1 cellular context compared by ENCODE assay signal in genomic region chr2:161308178-161308955, GRCh38.
A peak's percentile ranks its signal among the peaks of the same experiment; 100 is the strongest.
TF ChIP-seq lines count a peak whose summit lies in the region.

TSS of gene PSMD14 (plus strand) at chr2:161308425. CDS start at chr2:161318826, 10,401 bp downstream.

TF ChIP-seq in GM12878, 131 proteins besides CTCF, POLR2A, EP300 and RAD21 (continued from another document and continues in another):
- TF ChIP-seq CUX1 (IDR thresholded peaks at IDR 0.05; ENCODE audit: insufficient replicate concordance, low read depth, low read length): no peak
- no peak for TF ChIP-seq SMC3 (IDR thresholded peaks at IDR 0.05; ENCODE audit: borderline replicate concordance, low read length)
- TF ChIP-seq TCF3 (IDR thresholded peaks at IDR 0.05; ENCODE audit: borderline replicate concordance, insufficient read depth, low read depth, low read length): peak; percentile 47; the same call in 1 of the 2 replicates
- TF ChIP-seq PML (IDR thresholded peaks at IDR 0.05; ENCODE audit: low read length): peak; percentile 78; the same call in 1 of the 2 replicates
- TF ChIP-seq YY1 (IDR thresholded peaks at IDR 0.05; ENCODE audit: low read depth, low read length): peak; percentile 45; the same call in 1 of the 2 replicates
- TF ChIP-seq ZBTB40 (IDR thresholded peaks at IDR 0.05; ENCODE audit: borderline replicate concordance): peak; percentile 93
- TF ChIP-seq RELB (IDR thresholded peaks at IDR 0.05; ENCODE audit: low read depth): peak; percentile 76
- TF ChIP-seq RAD51 (IDR thresholded peaks at IDR 0.05): no peak
- no peak for TF ChIP-seq WRNIP1 (IDR thresholded peaks at IDR 0.05; ENCODE audit: borderline replicate concordance, low read depth, low read length)
- 0 out of 2 replicates have a peak, but pooled peaks have one; percentile 26 for TF ChIP-seq DPF2 (IDR thresholded peaks at IDR 0.05)
- TF ChIP-seq NR2C2 (IDR thresholded peaks at IDR 0.05; ENCODE audit: borderline replicate concordance, control insufficient read depth, insufficient read length, low read depth): peak; percentile 66
- no peak for TF ChIP-seq STAT1 (conservative IDR thresholded peaks at IDR 0.05)
- peak; percentile 77; the same call in 1 of the 2 replicates for TF ChIP-seq SIN3A (IDR thresholded peaks at IDR 0.05; ENCODE audit: low read depth, low read length)
- no peak for TF ChIP-seq IRF3 (IDR thresholded peaks at IDR 0.05)
- no peak for TF ChIP-seq CEBPB (IDR thresholded peaks at IDR 0.05; ENCODE audit: borderline replicate concordance in 1 of 2, low read depth in 2 of 2, low read length in 2 of 2)
- peak; percentile 80; the same call in 1 of the 3 replicates for TF ChIP-seq POU2F2 (IDR thresholded peaks at IDR 0.05; ENCODE audit: borderline replicate concordance, low read depth, low read length)
- TF ChIP-seq IRF5 (IDR thresholded peaks at IDR 0.05; ENCODE audit: borderline replicate concordance): no peak
- peak; percentile 34; the same call in 1 of the 2 replicates for TF ChIP-seq CHD2 (IDR thresholded peaks at IDR 0.05; ENCODE audit: borderline replicate concordance, low read depth, low read length)
- peak; percentile 69; the same call in 1 of the 2 replicates for TF ChIP-seq HDGF (IDR thresholded peaks at IDR 0.05)
- no peak for TF ChIP-seq ZZZ3 (IDR thresholded peaks at IDR 0.05; ENCODE audit: control insufficient read depth, insufficient read length, low read depth)
- no peak for TF ChIP-seq SREBF2 (IDR thresholded peaks at IDR 0.05; ENCODE audit: low read length)
- peak; percentile 25 for TF ChIP-seq RUNX3 (IDR thresholded peaks at IDR 0.05; ENCODE audit: low read length)
- no peak for TF ChIP-seq ZNF384 (IDR thresholded peaks at IDR 0.05; ENCODE audit: borderline replicate concordance, low read depth, low read length)
- no peak for TF ChIP-seq NFYA (IDR thresholded peaks at IDR 0.05; ENCODE audit: borderline replicate concordance, low read depth, low read length)
- TF ChIP-seq RB1 (IDR thresholded peaks at IDR 0.05; ENCODE audit: borderline replicate concordance): 0 out of 2 replicates have a peak, but pooled peaks have one; percentile 16
- peak in 1 of 2 experiments; percentile 28; a peak in 1 of 4 replicates for TF ChIP-seq IKZF2 (IDR thresholded peaks at IDR 0.05)
- TF ChIP-seq MAX (IDR thresholded peaks at IDR 0.05; ENCODE audit: low read depth, low read length): peak; percentile 36; the same call in 1 of the 2 replicates
- no peak for TF ChIP-seq PAX8 (IDR thresholded peaks at IDR 0.05)
- TF ChIP-seq FOS (IDR thresholded peaks at IDR 0.05; ENCODE audit: borderline replicate concordance, extremely low read depth, insufficient read length): no peak
- TF ChIP-seq MXI1 (IDR thresholded peaks at IDR 0.05; ENCODE audit: low read depth, low read length): peak; percentile 66
- TF ChIP-seq ATF7 (IDR thresholded peaks at IDR 0.05; ENCODE audit: low read depth): no peak
- TF ChIP-seq PBX3 (IDR thresholded peaks at IDR 0.05; ENCODE audit: insufficient replicate concordance, low read depth, low read length): no peak
- no peak for TF ChIP-seq SUPT20H (IDR thresholded peaks at IDR 0.05; ENCODE audit: borderline replicate concordance, control insufficient read depth, low read depth, low read length)
- no peak for TF ChIP-seq NFXL1 (IDR thresholded peaks at IDR 0.05; ENCODE audit: borderline replicate concordance)
- TF ChIP-seq IRF4 (IDR thresholded peaks at IDR 0.05; ENCODE audit: low read depth, low read length): no peak
- no peak for TF ChIP-seq ZNF274 (IDR thresholded peaks at IDR 0.05; ENCODE audit: insufficient read depth, insufficient read length)
- TF ChIP-seq ZBED1 (IDR thresholded peaks at IDR 0.05; ENCODE audit: borderline replicate concordance): no peak; the same call in 1 of the 2 replicates
- peak; percentile 76; the same call in 1 of the 2 replicates for TF ChIP-seq BACH1 (IDR thresholded peaks at IDR 0.05; ENCODE audit: borderline replicate concordance)
- TF ChIP-seq NBN (IDR thresholded peaks at IDR 0.05): peak; percentile 79
- 0 out of 2 replicates have a peak, but pooled peaks have one; percentile 41 for TF ChIP-seq NFIC (IDR thresholded peaks at IDR 0.05; ENCODE audit: low read depth, low read length)
- TF ChIP-seq CBX3 (IDR thresholded peaks at IDR 0.05; ENCODE audit: borderline replicate concordance, low read depth): no peak
- TF ChIP-seq NKRF (conservative IDR thresholded peaks at IDR 0.05): peak; percentile 96
- TF ChIP-seq MEF2A (IDR thresholded peaks at IDR 0.05; ENCODE audit: insufficient read depth, low read depth, low read length): 0 out of 2 replicates have a peak, but pooled peaks have one; percentile 28
